7 cellular contexts compared by ENCODE assay signal in the genomic region with DNA sequence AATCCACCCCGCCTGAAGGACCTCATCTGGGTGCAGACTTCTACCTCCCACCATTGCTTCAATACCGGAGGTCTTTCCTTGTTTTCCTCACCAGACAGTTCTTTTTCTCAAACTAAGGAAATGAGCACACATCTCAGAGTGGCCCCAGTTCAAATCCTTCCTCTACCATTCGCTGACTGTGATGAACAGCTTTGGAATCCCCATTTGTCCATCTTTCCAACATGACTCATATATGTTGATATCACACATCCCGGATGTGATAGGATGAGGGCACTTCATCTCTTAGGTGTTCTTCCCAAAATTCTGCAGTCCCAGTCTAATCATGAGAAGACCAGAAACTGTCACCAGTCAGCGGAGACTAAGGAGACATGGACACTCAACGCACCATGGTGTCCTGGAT.
DNase-seq lines count a peak whose midpoint lies in the region; ATAC-seq and TF ChIP-seq lines count a peak whose summit lies in the region.
"Not testable (repeated sequence)": the region's sequence is repeated elsewhere in the genome, so short reads cannot be mapped to it uniquely, and the experiment has no call there.

No MANE protein-coding gene starts in this region.

- not testable (repeated sequence) for H3K4me3 ChIP-seq in AG10803 (ENCODE audit: low read length); PC-3 (ENCODE audit: low read length); cardiac fibroblast (replicated peaks in 1 of 2; ENCODE audit: low read depth in 2 of 2, low read length in 2 of 2); fibroblast of pulmonary artery (replicated peaks; ENCODE audit: low read depth, low read length); mesenchymal stem cell (ENCODE audit: insufficient read depth in 1 of 2, low read depth in 1 of 2, low read length in 2 of 2)

- DNase-seq in AG10803 (ENCODE audit: low read depth): peak; percentile 48
- DNase-seq in HFFc6: peak; percentile 73
- DNase-seq in PC-3: peak; percentile 69
- peak; percentile 56 to 72 for DNase-seq in SW 1271 (lab: John Stamatoyannopoulos, UW)
- DNase-seq in cardiac fibroblast (ENCODE audit: low read depth in 2 of 2): peak; percentile 33 to 81
- DNase-seq in fibroblast of pulmonary artery (ENCODE audit: low read depth): peak; percentile 58
- peak; percentile 71 for DNase-seq in mesenchymal stem cell

- CTCF ChIA-PET in PC-3 (lab: Charles Lee): not testable (repeated sequence)

- H3K79me1 ChIP-seq in mesenchymal stem cell (replicated peaks; ENCODE audit: low read length, poor library complexity, severe bottlenecking): not testable (repeated sequence)

- not testable (repeated sequence) for H2BK5ac ChIP-seq in mesenchymal stem cell (ENCODE audit: low read depth, low read length, poor library complexity, severe bottlenecking)

- peak overlapping the region; percentile 59 to 90 for H2BK12ac ChIP-seq in mesenchymal stem cell (ENCODE audit: low read length in 2 of 2)

- H3K79me2 ChIP-seq in PC-3 (ENCODE audit: low read length): not testable (repeated sequence)

- H3K36me3 Mint-ChIP-seq in HFFc6 (ENCODE audit: low read depth): not testable (repeated sequence)

- peak overlapping the region in 1 of 2 experiments; percentile 29 for H3K4ac ChIP-seq in mesenchymal stem cell (ENCODE audit: low read depth in 1 of 2, low read length in 2 of 2)

- H3K9me3 Mint-ChIP-seq in HFFc6: not testable (repeated sequence)

- not testable (repeated sequence) for H3K4me2 ChIP-seq in PC-3 (ENCODE audit: low read length); mesenchymal stem cell (ENCODE audit: low read length, poor library complexity, severe bottlenecking)

- peak overlapping the region; percentile 21 for H4K8ac ChIP-seq in mesenchymal stem cell (ENCODE audit: low read length)

- BruUV-seq in PC-3 (replicated peaks; lab: Mats Ljungman, UMichigan): not testable (repeated sequence)

- 46% methylated on average over 5 of the region's 6 CpGs for WGBS in mesenchymal stem cell

- not testable (repeated sequence) for H2BK120ac ChIP-seq in mesenchymal stem cell (ENCODE audit: low read depth, low read length)

- H2BK15ac ChIP-seq in mesenchymal stem cell (ENCODE audit: low read depth, poor library complexity, severe bottlenecking): peak overlapping the region; percentile 44

- H4K20me1 ChIP-seq in PC-3 (ENCODE audit: low read length): not testable (repeated sequence)

- intact Hi-C loops in PC-3 (cut with micrococcal nuclease): loop anchor here (10.0 kb wide), 1 partner anchor 305 kb away; no protein-coding TSS in a partner anchor

- not testable (repeated sequence) for H3K14ac ChIP-seq in mesenchymal stem cell (ENCODE audit: low read length in 2 of 2)

- H3K27ac Mint-ChIP-seq in HFFc6: peak overlapping the region; percentile 84

- H3K9me2 ChIP-seq in PC-3 (replicated peaks; ENCODE audit: low read length): not testable (repeated sequence)

- H3K4me1 Mint-ChIP-seq in HFFc6 (ENCODE audit: low read depth): peaks cover 70% of the 10 kb centered on the region

- H3K4me3 Mint-ChIP-seq in HFFc6: peak overlapping the region; percentile 62

- H2AFZ ChIP-seq in PC-3 (ENCODE audit: low read length); mesenchymal stem cell (ENCODE audit: low read depth, low read length): not testable (repeated sequence)

- not testable (repeated sequence) for H3K9ac ChIP-seq in PC-3 (ENCODE audit: low read length); mesenchymal stem cell (ENCODE audit: low read length)

- ATAC-seq in PC-3: 0 out of 2 replicates have a peak, but pooled peaks have one; percentile 11

- H3F3A ChIP-seq in PC-3 (ENCODE audit: low read length, unreplicated experiment): not testable (repeated sequence)

- H3K23ac ChIP-seq in mesenchymal stem cell (ENCODE audit: low read length in 2 of 2): not testable (repeated sequence)

- not testable (repeated sequence) for H3K36me3 ChIP-seq in PC-3 (ENCODE audit: low read depth, low read length); mesenchymal stem cell (ENCODE audit: control insufficient read depth in 1 of 2, insufficient read depth in 2 of 2, low read depth in 1 of 2, low read length in 2 of 2)

- H3K27ac ChIP-seq in PC-3 (ENCODE audit: low read length); mesenchymal stem cell (ENCODE audit: low read length, poor library complexity, severe bottlenecking): not testable (repeated sequence)

- H2AK5ac ChIP-seq in mesenchymal stem cell (ENCODE audit: low read length, severe bottlenecking): peak overlapping the region; percentile 1

- not testable (repeated sequence) for TF ChIP-seq CTCF in AG10803 (conservative IDR thresholded peaks at IDR 0.05; ENCODE audit: low read length); HFFc6 (IDR thresholded peaks at IDR 0.05); PC-3 (conservative IDR thresholded peaks at IDR 0.05; ENCODE audit: low read depth, low read length); cardiac fibroblast (IDR thresholded peaks at IDR 0.05; ENCODE audit: low read depth, low read length); fibroblast of pulmonary artery (IDR thresholded peaks at IDR 0.05; ENCODE audit: low read length, missing control alignments)

- H3K27me3 ChIP-seq in PC-3 (ENCODE audit: low read length); mesenchymal stem cell (ENCODE audit: control insufficient read depth in 1 of 2, insufficient read depth in 1 of 2, low read length in 2 of 2): not testable (repeated sequence)

- H4K91ac ChIP-seq in mesenchymal stem cell (ENCODE audit: low read length): peak overlapping the region; percentile 36

- peaks cover 30% of the 10 kb centered on the region for H3K4me1 ChIP-seq in PC-3 (ENCODE audit: insufficient read depth, low read length)
- H3K4me1 ChIP-seq in mesenchymal stem cell (ENCODE audit: control insufficient read depth, insufficient read depth, low read depth, low read length): not testable (repeated sequence)

- not testable (repeated sequence) for H3K27me3 Mint-ChIP-seq in HFFc6 (ENCODE audit: insufficient read depth)

- peak overlapping the region; percentile 37 to 67 for H3K18ac ChIP-seq in mesenchymal stem cell (ENCODE audit: low read depth in 1 of 2, low read length in 2 of 2)

- POLR2A ChIA-PET in PC-3 (lab: Charles Lee; ENCODE audit: unreplicated experiment): not testable (repeated sequence)

- not testable (repeated sequence) for H3K9me3 ChIP-seq in PC-3 (ENCODE audit: low read length); mesenchymal stem cell (ENCODE audit: control insufficient read depth, low read length)
